ENCODE assay signal across 16 cellular contexts in the genomic region with DNA sequence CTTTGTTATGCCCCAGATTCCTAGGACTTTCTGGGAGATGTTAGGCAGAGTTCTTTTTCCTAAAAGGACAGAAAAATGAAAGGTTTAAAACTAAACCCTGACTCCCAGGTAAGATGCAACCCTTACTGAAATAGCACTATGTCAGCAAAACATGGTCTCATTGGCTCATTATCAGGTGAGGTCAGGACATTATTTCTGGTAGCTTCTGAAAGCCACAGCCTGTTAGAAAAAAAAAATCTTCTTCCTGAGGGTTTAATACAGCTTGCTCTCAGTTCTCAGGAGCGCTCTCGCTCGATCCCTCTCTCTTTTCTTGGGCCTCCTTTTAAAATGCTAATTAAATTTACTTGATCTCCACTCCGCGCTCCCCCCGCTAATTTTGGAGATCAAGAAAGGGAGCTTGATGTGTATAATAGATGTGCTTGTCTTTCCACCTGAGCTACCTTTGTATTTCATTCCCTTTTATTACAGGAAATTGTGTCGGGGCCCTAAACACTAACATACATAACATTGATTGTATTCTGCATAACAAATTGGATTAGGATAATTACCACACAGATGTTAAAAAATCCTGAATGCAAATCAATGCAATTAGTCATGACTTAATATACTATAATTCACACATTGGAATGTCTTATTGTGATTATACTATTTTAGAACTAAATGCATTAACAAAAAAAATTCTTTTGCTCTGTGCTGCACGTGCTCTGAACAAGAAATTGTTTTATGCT.
"Had no signal": no experiment of that assay in that cellular context is flagged by ENCODE, and none has a peak within 500 bp of the region (broad histone marks: within the 10 kb centered on the region; RNA-seq: fewer than 3 reads in every experiment).

No MANE protein-coding gene starts in this region.

- H3K27me3 ChIP-seq: body of pancreas, sigmoid colon had no signal

- H3K4me3 Mint-ChIP-seq: activated naive CD4-positive, alpha-beta T cell treated with anti-CD3 and anti-CD28 coated beads, Interleukin-2, amount 50 U/mL, for 24 hours had no signal

- H3K27me3 Mint-ChIP-seq: activated naive CD4-positive, alpha-beta T cell treated with anti-CD3 and anti-CD28 coated beads, Interleukin-2, amount 50 U/mL, for 24 hours; naive thymus-derived CD4-positive, alpha-beta T cell had no signal

- H3K27ac Mint-ChIP-seq: activated naive CD4-positive, alpha-beta T cell treated with anti-CD3 and anti-CD28 coated beads, Interleukin-2, amount 50 U/mL, for 24 hours had no signal

- H3K27ac ChIP-seq: body of pancreas, psoas muscle had no signal

- ATAC-seq: body of pancreas; left cardiac atrium; naive thymus-derived CD4-positive, alpha-beta T cell; psoas muscle had no signal

- H3K9me3 Mint-ChIP-seq: activated naive CD4-positive, alpha-beta T cell treated with anti-CD3 and anti-CD28 coated beads, Interleukin-2, amount 50 U/mL, for 24 hours; naive thymus-derived CD4-positive, alpha-beta T cell had no signal

- FAIRE-seq: TTC549 had no signal

- H3K4me1 ChIP-seq: body of pancreas, psoas muscle had no signal

- H3K36me3 ChIP-seq: sigmoid colon had no signal

- H3K36me3 Mint-ChIP-seq: activated naive CD4-positive, alpha-beta T cell treated with anti-CD3 and anti-CD28 coated beads, Interleukin-2, amount 50 U/mL, for 24 hours had no signal

- H3K4me3 ChIP-seq: body of pancreas, lung, psoas muscle, sigmoid colon had no signal

- DNase-seq: activated CD4-positive, alpha-beta T cell treated with anti-CD3 and anti-CD28 coated beads, Interleukin-2, amount 50 U/mL, for 4 hours; activated effector memory CD4-positive, alpha-beta T cell treated with Interleukin-2 at 50 U/mL for 16 hours; activated T-cell treated with anti-CD3 and anti-CD28 coated beads, Interleukin-2, amount 50 U/mL, for 1 hour; body of pancreas; hippocampal formation; left cardiac atrium; naive thymus-derived CD4-positive, alpha-beta T cell; occipital lobe; psoas muscle; sigmoid colon; stimulated activated naive CD4-positive, alpha-beta T cell; T-helper 2 cell; trophoblast cell had no signal

- H3K9me3 ChIP-seq: body of pancreas, psoas muscle, sigmoid colon had no signal
